8 cellular contexts compared by ENCODE assay signal in the genomic region with DNA sequence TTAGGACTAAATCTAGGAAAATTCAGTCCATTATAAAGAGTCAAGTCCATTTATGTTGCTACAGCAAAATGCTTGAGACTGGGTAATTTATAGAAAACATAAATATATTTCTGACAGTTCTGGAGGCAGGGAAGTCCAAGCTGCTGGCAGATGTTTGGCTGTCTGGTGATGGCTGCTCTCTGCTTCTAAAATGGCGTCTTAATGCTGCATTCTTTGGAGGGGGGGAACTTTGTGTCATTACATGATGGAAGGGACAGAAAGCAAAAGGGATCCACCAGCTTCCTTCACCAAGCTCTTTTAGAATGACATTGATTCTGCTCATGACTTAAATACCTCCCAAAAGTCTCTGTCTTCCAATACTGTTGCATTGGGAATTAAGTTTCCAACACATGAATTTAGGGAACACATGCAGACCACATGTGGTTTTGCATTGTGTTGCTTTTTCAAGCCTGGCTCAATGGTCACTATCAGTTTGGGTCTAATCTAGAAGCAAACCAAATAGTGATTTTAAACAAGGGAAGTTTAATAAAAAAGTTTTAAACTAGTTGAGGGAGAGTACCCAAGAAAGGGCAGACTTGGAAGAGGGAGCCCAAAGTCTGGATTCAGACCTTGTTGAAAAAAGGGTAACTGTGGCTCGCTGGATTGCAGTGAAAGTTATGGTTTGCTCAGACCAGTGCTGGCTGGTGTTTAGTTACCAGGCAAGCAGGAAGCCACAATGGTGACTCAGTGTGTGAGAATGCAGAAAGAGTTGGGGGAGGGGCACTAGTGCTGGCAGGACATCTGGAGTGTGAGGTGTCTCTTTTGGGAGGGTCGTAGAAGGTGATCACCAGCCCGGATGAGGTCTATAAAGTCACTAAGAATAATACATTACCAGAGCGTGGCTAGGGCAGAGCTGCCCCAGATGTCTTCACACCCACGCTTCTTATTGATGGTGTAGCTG. TPM values are rescaled to one million over a fixed set of nuclear protein-coding genes. Genes with fewer than 3 reads are reported as not detected.
DNase-seq lines count a peak whose midpoint lies in the region; ATAC-seq and TF ChIP-seq lines count a peak whose summit lies in the region.

No MANE protein-coding gene starts in this region.

- no peaks in the 10 kb centered on the region for H3K9me2 ChIP-seq in OCI-LY7 (ENCODE audit: insufficient read depth, low read length)

- no peak overlapping the region for H3K27ac ChIP-seq in OCI-LY7 (ENCODE audit: low read depth, low read length, poor library complexity, severe bottlenecking)
- no peak overlapping the region for H3K27ac ChIP-seq in colonic mucosa
- H3K27ac ChIP-seq in esophagus squamous epithelium: no peak overlapping the region

- DNase-seq in Calu3: peak; percentile 84
- DNase-seq in OCI-LY7 (ENCODE audit: low spot score): peak; percentile 41
- DNase-seq in colonic mucosa: peak; percentile 66
- no peak for DNase-seq in progenitor cell of endocrine pancreas (ENCODE audit: low spot score, unreplicated experiment)
- no peak for DNase-seq in NCI-H1092 treated with DMSO at 0.1 percent for 48 hours (lab: John Stamatoyannopoulos, UW)
- no peak for DNase-seq in esophagus squamous epithelium (lab: John Stamatoyannopoulos, UW)

- H3K36me3 ChIP-seq in OCI-LY7 (ENCODE audit: insufficient read depth, low read length): no peaks in the 10 kb centered on the region
- no peaks in the 10 kb centered on the region for H3K36me3 ChIP-seq in colonic mucosa
- H3K36me3 ChIP-seq in esophagus squamous epithelium: no peaks in the 10 kb centered on the region

- no peaks in the 10 kb centered on the region for H3K79me2 ChIP-seq in OCI-LY7 (ENCODE audit: insufficient read depth, low read depth, low read length)

- POLR2A ChIA-PET in OCI-LY7 (lab: Charles Lee): no interaction called here

- H3K4me3 Mint-ChIP-seq in Calu3 (ENCODE audit: low read depth, unreplicated experiment): no peak overlapping the region
- no peak overlapping the region for H3K4me3 Mint-ChIP-seq in progenitor cell of endocrine pancreas (ENCODE audit: low read depth)

- no TSS peak for BruUV-seq in Calu3 (replicated peaks; lab: Mats Ljungman, UMichigan)
- BruUV-seq in OCI-LY7 (replicated peaks; lab: Mats Ljungman, UMichigan): no TSS peak

- 43 to 47% methylated on average over 6 of the region's 6 CpGs for WGBS in esophagus squamous epithelium, 2 donors

- peaks cover 11% of the 10 kb centered on the region for H3K4me1 ChIP-seq in OCI-LY7 (ENCODE audit: insufficient read depth, low read length, poor library complexity, severe bottlenecking)
- no peaks in the 10 kb centered on the region for H3K4me1 ChIP-seq in colonic mucosa
- no peaks in the 10 kb centered on the region for H3K4me1 ChIP-seq in esophagus squamous epithelium

- H3K9me3 ChIP-seq in OCI-LY7 (ENCODE audit: low read length): no peaks in the 10 kb centered on the region
- no peaks in the 10 kb centered on the region for H3K9me3 ChIP-seq in colonic mucosa
- no peaks in the 10 kb centered on the region for H3K9me3 ChIP-seq in esophagus squamous epithelium

- no peaks in the 10 kb centered on the region for H3K27me3 Mint-ChIP-seq in Calu3 (ENCODE audit: unreplicated experiment)
- no peaks in the 10 kb centered on the region for H3K27me3 Mint-ChIP-seq in progenitor cell of endocrine pancreas

- H2AFZ ChIP-seq in OCI-LY7 (ENCODE audit: low read length): no peak overlapping the region

- no peaks in the 10 kb centered on the region for H4K20me1 ChIP-seq in OCI-LY7 (ENCODE audit: insufficient read depth, low read length)

- H3K4me1 Mint-ChIP-seq in Calu3 (ENCODE audit: low read depth, unreplicated experiment) (peaks cover 26% of the 10 kb centered on the region), progenitor cell of endocrine pancreas (ENCODE audit: low read depth) (peaks cover 14% of the 10 kb centered on the region)

- intact Hi-C loops in Calu3 (cut with micrococcal nuclease; ENCODE audit: unreplicated experiment) (loop anchor here (2.0 kb wide), 2 partner anchors 30 to 56 kb away; no protein-coding TSS in a partner anchor), OCI-LY7 (cut with micrococcal nuclease; ENCODE audit: unreplicated experiment) (no loop called here), colonic mucosa (cut with DNase I) (no loop called here), esophagus squamous epithelium (cut with DNase I) (no loop called here)

- 0 out of 2 replicates have a peak overlapping the region, but pooled peaks have one; percentile 23 for H3K4me2 ChIP-seq in OCI-LY7 (ENCODE audit: low read length)

- H3K27ac Mint-ChIP-seq in Calu3 (ENCODE audit: unreplicated experiment) (peak overlapping the region; percentile 67), progenitor cell of endocrine pancreas (peak overlapping the region; percentile 78)

- peaks cover 6% of the 10 kb centered on the region for H3K36me3 Mint-ChIP-seq in Calu3 (ENCODE audit: insufficient read depth, unreplicated experiment)
- peaks cover 3% of the 10 kb centered on the region for H3K36me3 Mint-ChIP-seq in progenitor cell of endocrine pancreas (ENCODE audit: insufficient read depth)

- TF ChIP-seq CTCF in Calu3 (IDR thresholded peaks at IDR 0.05; ENCODE audit: unreplicated experiment): no peak
- TF ChIP-seq CTCF in OCI-LY7 (conservative IDR thresholded peaks at IDR 0.05; ENCODE audit: low read length): no peak
- no peak for TF ChIP-seq CTCF in colonic mucosa (IDR thresholded peaks at IDR 0.05)
- no peak for TF ChIP-seq CTCF in progenitor cell of endocrine pancreas (IDR thresholded peaks at IDR 0.05; ENCODE audit: unreplicated experiment)
- no peak for TF ChIP-seq CTCF in esophagus squamous epithelium (IDR thresholded peaks at IDR 0.05)

- no peak for TF ChIP-seq POLR2A in esophagus squamous epithelium (IDR thresholded peaks at IDR 0.05)

- H3K4me3 ChIP-seq in OCI-LY7 (ENCODE audit: low read depth, low read length, poor library complexity, severe bottlenecking) (no peak overlapping the region), colonic mucosa (no peak overlapping the region), esophagus squamous epithelium (no peak overlapping the region)

- CTCF ChIA-PET in Calu3 (lab: Charles Lee) (no interaction called here), OCI-LY7 (lab: Charles Lee; ENCODE audit: unreplicated experiment) (no interaction called here)

- no peaks in the 10 kb centered on the region for H3K9me3 Mint-ChIP-seq in Calu3 (ENCODE audit: low read depth, unreplicated experiment)
- peaks cover 8% of the 10 kb centered on the region for H3K9me3 Mint-ChIP-seq in progenitor cell of endocrine pancreas (ENCODE audit: low read depth)

- ATAC-seq in GM19043 (IDR thresholded peaks at IDR 0.05; ENCODE audit: low read depth, unreplicated experiment) (peak; percentile 93), HG03095 (IDR thresholded peaks at IDR 0.05; ENCODE audit: unreplicated experiment) (peak; percentile 74)

- H3K9ac ChIP-seq in colonic mucosa (ENCODE audit: low read depth in 2 of 2, low read length in 2 of 2): no peak overlapping the region

- H3K27me3 ChIP-seq in colonic mucosa (no peaks in the 10 kb centered on the region), esophagus squamous epithelium (peaks cover 0 to 9% (median 0%) of the 10 kb centered on the region in 4 donors)

RNA-seq across cellular contexts. Expression of a gene that starts 30.8 kb away (rescaled TPM):
- 9.3 and 9.7 TPM in 2 replicates for total RNA-seq in Calu3 (2022)
- 4.9 and 5.4 TPM in 2 replicates for total RNA-seq in OCI-LY7 (2014; rRNA removed; shearing (Covaris generic))
- total RNA-seq in OCI-LY7 (2022): 14.1 and 17.5 TPM in 2 replicates
- total RNA-seq in colonic mucosa: 1 to 10 TPM; 2.9 to 6.1 TPM
- 12.2 and 12.6 TPM in 2 replicates for total RNA-seq in progenitor cell of endocrine pancreas
- 1 to 10 TPM in 3 of 4 donors, under 1 TPM in 1; 0.34 to 1.7 (median 1.5) TPM for total RNA-seq in esophagus squamous epithelium

RNA-seq across cellular contexts. Expression of a gene that starts 30.8 kb away (rescaled TPM):
- not detected in 2 replicates for total RNA-seq in Calu3 (2022)
- not detected in 2 replicates for total RNA-seq in OCI-LY7 (2014; rRNA removed; shearing (Covaris generic))
- not detected in 2 replicates for total RNA-seq in OCI-LY7 (2022)
- total RNA-seq in colonic mucosa: not detected
- total RNA-seq in progenitor cell of endocrine pancreas: not detected in 2 replicates
- total RNA-seq in esophagus squamous epithelium: not detected

Comparison
In these comparisons a context has a peak if more than half of its experiments do, and no peak if none do; other contexts are left out.
1. DNase-seq: peak in Calu3 (single experiment), OCI-LY7 (single experiment) and colonic mucosa (single experiment); none in progenitor cell of endocrine pancreas (single experiment), NCI-H1092 treated with DMSO at 0.1 percent for 48 hours (single experiment) and esophagus squamous epithelium (single experiment).